In the genomic region with DNA sequence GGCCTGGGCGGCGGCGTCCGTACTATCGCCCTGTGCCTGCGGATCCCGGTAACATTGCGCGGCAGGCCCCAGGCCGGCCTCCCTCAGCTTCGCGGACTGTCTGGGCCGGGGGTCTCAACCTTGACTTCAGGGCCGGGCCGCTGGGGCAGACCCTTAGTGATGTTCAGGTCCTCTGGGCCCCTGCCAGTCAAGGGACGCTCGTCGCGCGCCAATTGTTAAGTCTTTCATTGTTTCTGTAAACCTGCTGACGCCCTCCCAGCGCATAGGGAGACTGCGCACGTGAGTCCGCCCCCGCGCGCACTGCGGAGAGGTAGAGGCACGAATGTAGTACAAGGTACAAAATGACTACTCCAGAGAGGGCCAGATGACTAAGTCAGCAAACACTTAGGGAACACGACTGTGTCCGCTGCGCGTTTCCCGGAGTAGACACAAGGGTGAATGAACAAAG, we compare ENCODE assay signal across 7 cellular contexts. TPM values are rescaled to one million over a fixed set of nuclear protein-coding genes. Genes with fewer than 3 reads are reported as not detected.
DNase-seq lines count a peak whose midpoint lies in the region; ATAC-seq and TF ChIP-seq lines count a peak whose summit lies in the region.

No MANE protein-coding gene starts in this region.

- TF ChIP-seq POLR2A in transverse colon (IDR thresholded peaks at IDR 0.05) = no peak

- H3K4me1 Mint-ChIP-seq in activated T-helper 17 cell treated with anti-CD3 and anti-CD28 coated beads, Interleukin-2, amount 50 U/mL, for 72 hours = peaks cover 10% of the 10 kb centered on the region

- 9% methylated on average over 24 of the region's 35 CpGs; no CpG with 5 or more reads in 1 of the 2 donors for WGBS in transverse colon (ENCODE audit: low coverage in 1 of 2), 2 donors

- H3K27ac ChIP-seq in osteoblast (ENCODE audit: low read depth, low read length) = no peak overlapping the region
- H3K27ac ChIP-seq in transverse colon = peak overlapping the region; percentile 89 to 95 (median 93)

- no peaks in the 10 kb centered on the region for H3K9me3 ChIP-seq in osteoblast (ENCODE audit: low read depth, low read length)
- no peaks in the 10 kb centered on the region for H3K9me3 ChIP-seq in transverse colon

- no peaks in the 10 kb centered on the region for H3K9me3 Mint-ChIP-seq in activated T-helper 17 cell treated with anti-CD3 and anti-CD28 coated beads, Interleukin-2, amount 50 U/mL, for 72 hours

- H3K4me1 ChIP-seq in osteoblast (ENCODE audit: insufficient read depth, low read length) (no peaks in the 10 kb centered on the region), transverse colon (peaks cover 14 to 32% (median 20%) of the 10 kb centered on the region in 4 donors)

- in situ Hi-C loops in transverse colon (cut with MboI; ENCODE audit: low pct_ligation_motif_present in 1 of 4, low pct_unique_long_range_greater_than_20kb in 1 of 4, low sequenced_read_pairs in 3 of 4) = no loop called here

- DNase-seq in NCI-H345 treated with DMSO at 0.1 percent for 48 hours (lab: John Stamatoyannopoulos, UW; ENCODE audit: unreplicated experiment) (peak; percentile 20), foreskin melanocyte (peak; percentile 24), osteoblast (ENCODE audit: insufficient read length, low spot score, missing footprints) (peak; percentile 87), transverse colon (peak; percentile 62)

- peak overlapping the region; percentile 88 for H3K4me2 ChIP-seq in osteoblast (ENCODE audit: insufficient read depth, low read length)

- peaks cover 40% of the 10 kb centered on the region for H3K36me3 Mint-ChIP-seq in activated T-helper 17 cell treated with anti-CD3 and anti-CD28 coated beads, Interleukin-2, amount 50 U/mL, for 72 hours (ENCODE audit: low read depth)

- peak overlapping the region; percentile 74 for H3K27ac Mint-ChIP-seq in activated T-helper 17 cell treated with anti-CD3 and anti-CD28 coated beads, Interleukin-2, amount 50 U/mL, for 72 hours

- no peaks in the 10 kb centered on the region for H3K27me3 Mint-ChIP-seq in activated T-helper 17 cell treated with anti-CD3 and anti-CD28 coated beads, Interleukin-2, amount 50 U/mL, for 72 hours

- H3K4me3 Mint-ChIP-seq in activated T-helper 17 cell treated with anti-CD3 and anti-CD28 coated beads, Interleukin-2, amount 50 U/mL, for 72 hours = peak overlapping the region; percentile 88

- no peak for TF ChIP-seq CTCF in osteoblast (IDR thresholded peaks at IDR 0.05; ENCODE audit: extremely low read depth, low read depth, low read length)
- no peak for TF ChIP-seq CTCF in transverse colon (IDR thresholded peaks at IDR 0.05)

- ATAC-seq in GM18502 (IDR thresholded peaks at IDR 0.05; ENCODE audit: poor library complexity, unreplicated experiment) (peak; percentile 13), HG02884 (IDR thresholded peaks at IDR 0.05; ENCODE audit: unreplicated experiment) (peak; percentile 9)
- peak; percentile 79 for ATAC-seq in activated T-helper 17 cell treated with anti-CD3 and anti-CD28 coated beads, Interleukin-2, amount 50 U/mL, for 72 hours (replicated peaks)

- TF ChIP-seq EP300 in transverse colon (IDR thresholded peaks at IDR 0.05; ENCODE audit: low read depth) = no peak

- H3K4me3 ChIP-seq in osteoblast (ENCODE audit: insufficient read depth, low read length) (peak overlapping the region; percentile 86), transverse colon (peak overlapping the region; percentile 48 to 66 (median 58))

- no peaks in the 10 kb centered on the region for H4K20me1 ChIP-seq in osteoblast (ENCODE audit: insufficient read depth, low read length)

- intact Hi-C loops in transverse colon (cut with DNase I; ENCODE audit: low total_unique reads) = no loop called here

- H2AFZ ChIP-seq in osteoblast (ENCODE audit: low read length) = peak overlapping the region; percentile 97

- no peaks in the 10 kb centered on the region for H3K36me3 ChIP-seq in osteoblast (ENCODE audit: insufficient read depth, low read length)
- H3K36me3 ChIP-seq in transverse colon = no peaks in the 10 kb centered on the region

- H3K27me3 ChIP-seq in osteoblast (ENCODE audit: insufficient read depth, low read length) = no peaks in the 10 kb centered on the region
- H3K27me3 ChIP-seq in transverse colon = no peaks in the 10 kb centered on the region

- H3K79me2 ChIP-seq in osteoblast (ENCODE audit: insufficient read depth, low read length) = peaks cover 15% of the 10 kb centered on the region

RNA-seq across cellular contexts. Expression of gene HDHD5, which starts 0.5 kb away (rescaled TPM):
- total RNA-seq in activated T-helper 17 cell treated with anti-CD3 and anti-CD28 coated beads, Interleukin-2, amount 50 U/mL, for 72 hours = 10 to 100 TPM; 44.6 to 56.0 TPM
- 25.6 and 31.8 TPM in 2 replicates for total RNA-seq in osteoblast
- total RNA-seq in transverse colon = 10 to 100 TPM; 24.7 to 51.9 (median 42.3) TPM

RNA-seq across cellular contexts. Expression of gene TMEM121B, which starts 38.4 kb away (rescaled TPM):
- total RNA-seq in activated T-helper 17 cell treated with anti-CD3 and anti-CD28 coated beads, Interleukin-2, amount 50 U/mL, for 72 hours = under 1 TPM in 1 of 2 donors, not detected in 1; 0.08 TPM
- total RNA-seq in osteoblast = under 0.01 TPM in 1 of 2 replicates, not detected in the other
- under 1 TPM in 3 of 4 donors, not detected in 1; under 0.01 to 0.20 (median 0.16) TPM for total RNA-seq in transverse colon

RNA-seq across cellular contexts. Expression of gene ADA2, which starts 59.7 kb away (rescaled TPM):
- total RNA-seq in activated T-helper 17 cell treated with anti-CD3 and anti-CD28 coated beads, Interleukin-2, amount 50 U/mL, for 72 hours = 1 to 10 TPM; 2.1 to 4.0 TPM
- total RNA-seq in osteoblast = 0.29 and 2.2 TPM in 2 replicates
- 10 to 100 TPM in 2 of 4 donors, 1 to 10 TPM in 2; 1.4 to 28.4 (median 12.0) TPM for total RNA-seq in transverse colon

Comparison
In these comparisons a context has a peak if more than half of its experiments do, and no peak if none do; other contexts are left out.
1. ATAC-seq: peak in every context shown above with its lines; median percentile 79 in activated T-helper 17 cell treated with anti-CD3 and anti-CD28 coated beads, Interleukin-2, amount 50 U/mL, for 72 hours; 13 in GM18502; 9 in HG02884.
2. DNase-seq: peak in every context shown above with its lines; median percentile 87 in osteoblast; 62 in transverse colon; 24 in foreskin melanocyte; 20 in NCI-H345 treated with DMSO at 0.1 percent for 48 hours.